ENCODE assay signal across 1 cellular context in genomic region chr3:187736418-187736871, GRCh38.
TF ChIP-seq lines count a peak whose summit lies in the region.

No MANE protein-coding gene starts in this region.

TF ChIP-seq in HepG2, 621 proteins besides CTCF, POLR2A, EP300 and RAD21 (continued from another document and continues in another):
- TF ChIP-seq ATF4 (CRISPR knock-in tag; IDR thresholded peaks at IDR 0.05) (0 out of 4 replicates have a peak, but pooled peaks of 1 of the 2 experiments have one; percentile 4), SOX5 (CRISPR knock-in tag; IDR thresholded peaks at IDR 0.05; ENCODE audit: borderline replicate concordance) (0 out of 2 replicates have a peak, but pooled peaks have one; percentile 19), DDIT3 (CRISPR knock-in tag; IDR thresholded peaks at IDR 0.05) (no peak), RFXAP (CRISPR knock-in tag; IDR thresholded peaks at IDR 0.05; ENCODE audit: borderline replicate concordance) (no peak), ZNF224 (CRISPR knock-in tag; IDR thresholded peaks at IDR 0.05) (0 out of 2 replicates have a peak, but pooled peaks have one; percentile 47), TBL1XR1 (IDR thresholded peaks at IDR 0.05; ENCODE audit: borderline replicate concordance, low read length, partially characterized antibody) (no peak), RARA (CRISPR knock-in tag; IDR thresholded peaks at IDR 0.05) (0 out of 2 replicates have a peak, but pooled peaks have one; percentile 15), AKAP8 (CRISPR knock-in tag; IDR thresholded peaks at IDR 0.05) (peak; percentile 71; the same call in 1 of the 2 replicates), TERF1 (CRISPR knock-in tag; IDR thresholded peaks at IDR 0.05) (no peak), TGIF2 (CRISPR knock-in tag; IDR thresholded peaks at IDR 0.05) (0 out of 2 replicates have a peak, but pooled peaks have one; percentile 49), ZBTB3 (CRISPR knock-in tag; IDR thresholded peaks at IDR 0.05; ENCODE audit: borderline replicate concordance, low read depth) (no peak), TFAP4 (IDR thresholded peaks at IDR 0.05; ENCODE audit: borderline replicate concordance, low read depth) (peak; percentile 84; the same call in 1 of the 2 replicates), KLF16 (CRISPR knock-in tag; IDR thresholded peaks at IDR 0.05) (peak in 1 of 2 experiments; percentile 40; a peak in 1 of 4 replicates), WIZ (CRISPR knock-in tag; IDR thresholded peaks at IDR 0.05) (no peak), SNAI1 (CRISPR knock-in tag; IDR thresholded peaks at IDR 0.05; ENCODE audit: borderline replicate concordance) (no peak), HMG20A (CRISPR knock-in tag; IDR thresholded peaks at IDR 0.05; ENCODE audit: borderline replicate concordance) (peak; percentile 18; the same call in 1 of the 2 replicates), ZNF782 (CRISPR knock-in tag; IDR thresholded peaks at IDR 0.05; ENCODE audit: borderline replicate concordance) (no peak), ZBTB25 (CRISPR knock-in tag; IDR thresholded peaks at IDR 0.05) (no peak), ELF3 (CRISPR knock-in tag; IDR thresholded peaks at IDR 0.05) (no peak), HBP1 (CRISPR knock-in tag; IDR thresholded peaks at IDR 0.05; ENCODE audit: low read depth) (peak; percentile 63; the same call in 1 of the 2 replicates), ZNF652 (CRISPR knock-in tag; IDR thresholded peaks at IDR 0.05; ENCODE audit: borderline replicate concordance, low read depth) (no peak), HOXA7 (CRISPR knock-in tag; IDR thresholded peaks at IDR 0.05) (no peak), KLF6 (CRISPR knock-in tag; IDR thresholded peaks at IDR 0.05) (no peak), LCORL (IDR thresholded peaks at IDR 0.05) (no peak), LCORL (CRISPR knock-in tag; IDR thresholded peaks at IDR 0.05) (0 out of 2 replicates have a peak, but pooled peaks have one; percentile 10), PRPF4 (IDR thresholded peaks at IDR 0.05; ENCODE audit: low read depth, low read length, poor library complexity, severe bottlenecking) (no peak), ZNF569 (CRISPR knock-in tag; IDR thresholded peaks at IDR 0.05; ENCODE audit: borderline replicate concordance) (no peak), ELF1 (CRISPR knock-in tag; IDR thresholded peaks at IDR 0.05) (no peak), MYC (CRISPR knock-in tag; IDR thresholded peaks at IDR 0.05; ENCODE audit: borderline replicate concordance) (no peak), TRIM22 (IDR thresholded peaks at IDR 0.05) (no peak), GTF3A (CRISPR knock-in tag; conservative IDR thresholded peaks at IDR 0.05) (no peak)
- TF ChIP-seq, protein P1, sequence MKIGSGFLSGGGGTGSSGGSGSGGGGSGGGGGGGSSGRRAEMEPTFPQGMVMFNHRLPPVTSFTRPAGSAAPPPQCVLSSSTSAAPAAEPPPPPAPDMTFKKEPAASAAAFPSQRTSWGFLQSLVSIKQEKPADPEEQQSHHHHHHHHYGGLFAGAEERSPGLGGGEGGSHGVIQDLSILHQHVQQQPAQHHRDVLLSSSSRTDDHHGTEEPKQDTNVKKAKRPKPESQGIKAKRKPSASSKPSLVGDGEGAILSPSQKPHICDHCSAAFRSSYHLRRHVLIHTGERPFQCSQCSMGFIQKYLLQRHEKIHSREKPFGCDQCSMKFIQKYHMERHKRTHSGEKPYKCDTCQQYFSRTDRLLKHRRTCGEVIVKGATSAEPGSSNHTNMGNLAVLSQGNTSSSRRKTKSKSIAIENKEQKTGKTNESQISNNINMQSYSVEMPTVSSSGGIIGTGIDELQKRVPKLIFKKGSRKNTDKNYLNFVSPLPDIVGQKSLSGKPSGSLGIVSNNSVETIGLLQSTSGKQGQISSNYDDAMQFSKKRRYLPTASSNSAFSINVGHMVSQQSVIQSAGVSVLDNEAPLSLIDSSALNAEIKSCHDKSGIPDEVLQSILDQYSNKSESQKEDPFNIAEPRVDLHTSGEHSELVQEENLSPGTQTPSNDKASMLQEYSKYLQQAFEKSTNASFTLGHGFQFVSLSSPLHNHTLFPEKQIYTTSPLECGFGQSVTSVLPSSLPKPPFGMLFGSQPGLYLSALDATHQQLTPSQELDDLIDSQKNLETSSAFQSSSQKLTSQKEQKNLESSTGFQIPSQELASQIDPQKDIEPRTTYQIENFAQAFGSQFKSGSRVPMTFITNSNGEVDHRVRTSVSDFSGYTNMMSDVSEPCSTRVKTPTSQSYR (CRISPR knock-in tag; IDR thresholded peaks at IDR 0.05; ENCODE audit: borderline replicate concordance): no peak
- TF ChIP-seq, protein P2, sequence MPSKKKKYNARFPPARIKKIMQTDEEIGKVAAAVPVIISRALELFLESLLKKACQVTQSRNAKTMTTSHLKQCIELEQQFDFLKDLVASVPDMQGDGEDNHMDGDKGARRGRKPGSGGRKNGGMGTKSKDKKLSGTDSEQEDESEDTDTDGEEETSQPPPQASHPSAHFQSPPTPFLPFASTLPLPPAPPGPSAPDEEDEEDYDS (CRISPR knock-in tag; IDR thresholded peaks at IDR 0.05): no peak
- TF ChIP-seq, protein P3, sequence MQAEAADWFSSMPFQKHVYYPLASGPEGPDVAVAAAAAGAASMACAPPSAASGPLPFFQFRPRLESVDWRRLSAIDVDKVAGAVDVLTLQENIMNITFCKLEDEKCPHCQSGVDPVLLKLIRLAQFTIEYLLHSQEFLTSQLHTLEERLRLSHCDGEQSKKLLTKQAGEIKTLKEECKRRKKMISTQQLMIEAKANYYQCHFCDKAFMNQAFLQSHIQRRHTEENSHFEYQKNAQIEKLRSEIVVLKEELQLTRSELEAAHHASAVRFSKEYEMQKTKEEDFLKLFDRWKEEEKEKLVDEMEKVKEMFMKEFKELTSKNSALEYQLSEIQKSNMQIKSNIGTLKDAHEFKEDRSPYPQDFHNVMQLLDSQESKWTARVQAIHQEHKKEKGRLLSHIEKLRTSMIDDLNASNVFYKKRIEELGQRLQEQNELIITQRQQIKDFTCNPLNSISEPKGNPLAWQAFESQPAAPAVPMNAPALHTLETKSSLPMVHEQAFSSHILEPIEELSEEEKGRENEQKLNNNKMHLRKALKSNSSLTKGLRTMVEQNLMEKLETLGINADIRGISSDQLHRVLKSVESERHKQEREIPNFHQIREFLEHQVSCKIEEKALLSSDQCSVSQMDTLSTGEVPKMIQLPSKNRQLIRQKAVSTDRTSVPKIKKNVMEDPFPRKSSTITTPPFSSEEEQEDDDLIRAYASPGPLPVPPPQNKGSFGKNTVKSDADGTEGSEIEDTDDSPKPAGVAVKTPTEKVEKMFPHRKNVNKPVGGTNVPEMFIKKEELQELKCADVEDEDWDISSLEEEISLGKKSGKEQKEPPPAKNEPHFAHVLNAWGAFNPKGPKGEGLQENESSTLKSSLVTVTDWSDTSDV (CRISPR knock-in tag; IDR thresholded peaks at IDR 0.05): no peak
- TF ChIP-seq, protein P4, sequence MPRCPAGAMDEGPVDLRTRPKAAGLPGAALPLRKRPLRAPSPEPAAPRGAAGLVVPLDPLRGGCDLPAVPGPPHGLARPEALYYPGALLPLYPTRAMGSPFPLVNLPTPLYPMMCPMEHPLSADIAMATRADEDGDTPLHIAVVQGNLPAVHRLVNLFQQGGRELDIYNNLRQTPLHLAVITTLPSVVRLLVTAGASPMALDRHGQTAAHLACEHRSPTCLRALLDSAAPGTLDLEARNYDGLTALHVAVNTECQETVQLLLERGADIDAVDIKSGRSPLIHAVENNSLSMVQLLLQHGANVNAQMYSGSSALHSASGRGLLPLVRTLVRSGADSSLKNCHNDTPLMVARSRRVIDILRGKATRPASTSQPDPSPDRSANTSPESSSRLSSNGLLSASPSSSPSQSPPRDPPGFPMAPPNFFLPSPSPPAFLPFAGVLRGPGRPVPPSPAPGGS (CRISPR knock-in tag; IDR thresholded peaks at IDR 0.05): no peak
